In genomic region chr20:38685853-38686473, GRCh38 we compare ENCODE assay signal across 8 cellular contexts. TPM values are rescaled to one million over a fixed set of nuclear protein-coding genes. Genes with fewer than 3 reads are reported as not detected.
DNase-seq lines count a peak whose midpoint lies in the region; ATAC-seq and TF ChIP-seq lines count a peak whose summit lies in the region.

No MANE protein-coding gene starts in this region.

- ATAC-seq in HG03045 (IDR thresholded peaks at IDR 0.05; ENCODE audit: unreplicated experiment) (no peak), HG03469 (IDR thresholded peaks at IDR 0.05; ENCODE audit: unreplicated experiment) (no peak), GM18907 (IDR thresholded peaks at IDR 0.05; ENCODE audit: unreplicated experiment) (no peak)

- no peak for TF ChIP-seq CTCF in glutamatergic neuron (IDR thresholded peaks at IDR 0.05; ENCODE audit: partially characterized antibody, unreplicated experiment)

- no peaks in the 10 kb centered on the region for H3K9me3 Mint-ChIP-seq in activated naive CD8-positive, alpha-beta T cell treated with anti-CD3 and anti-CD28 coated beads for 36 hours
- H3K9me3 Mint-ChIP-seq in glutamatergic neuron (ENCODE audit: unreplicated experiment) = peaks cover 2% of the 10 kb centered on the region

- no peaks in the 10 kb centered on the region for H3K4me1 Mint-ChIP-seq in activated naive CD8-positive, alpha-beta T cell treated with anti-CD3 and anti-CD28 coated beads for 36 hours
- H3K4me1 Mint-ChIP-seq in glutamatergic neuron (ENCODE audit: low read depth, unreplicated experiment) = no peaks in the 10 kb centered on the region

- peaks cover 75% of the 10 kb centered on the region for H3K27me3 Mint-ChIP-seq in activated naive CD8-positive, alpha-beta T cell treated with anti-CD3 and anti-CD28 coated beads for 36 hours
- H3K27me3 Mint-ChIP-seq in glutamatergic neuron (ENCODE audit: unreplicated experiment) = peaks cover 23% of the 10 kb centered on the region

- H3K36me3 Mint-ChIP-seq in activated naive CD8-positive, alpha-beta T cell treated with anti-CD3 and anti-CD28 coated beads for 36 hours = no peaks in the 10 kb centered on the region
- H3K36me3 Mint-ChIP-seq in glutamatergic neuron (ENCODE audit: unreplicated experiment) = no peaks in the 10 kb centered on the region

- no peak overlapping the region for H3K4me3 Mint-ChIP-seq in activated naive CD8-positive, alpha-beta T cell treated with anti-CD3 and anti-CD28 coated beads for 36 hours
- no peak overlapping the region for H3K4me3 Mint-ChIP-seq in glutamatergic neuron (ENCODE audit: unreplicated experiment)

- H3K27ac Mint-ChIP-seq in activated naive CD8-positive, alpha-beta T cell treated with anti-CD3 and anti-CD28 coated beads for 36 hours = no peak overlapping the region
- H3K27ac Mint-ChIP-seq in glutamatergic neuron (ENCODE audit: unreplicated experiment) = no peak overlapping the region

- DNase-seq in GDM1 (lab: John Stamatoyannopoulos, UW) (peak; percentile 11), NCI-H1048 (lab: John Stamatoyannopoulos, UW) (peak; percentile 38), kidney glomerular epithelial cell (lab: John Stamatoyannopoulos, UW) (peak; percentile 38), glutamatergic neuron (no peak)
- peak; percentile 43 for DNase-seq in activated naive CD8-positive, alpha-beta T cell treated with anti-CD3 and anti-CD28 coated beads for 36 hours

RNA-seq across cellular contexts. Expression of gene SLC32A1, which starts 38.3 kb away (rescaled TPM):
- not detected for total RNA-seq in activated naive CD8-positive, alpha-beta T cell treated with anti-CD3 and anti-CD28 coated beads for 36 hours
- 0.59 TPM for total RNA-seq in glutamatergic neuron (ENCODE audit: unreplicated experiment)
